ENCODE assay signal across 8 cellular contexts in genomic region chr6:138692978-138693909, GRCh38.
A peak's percentile ranks its signal among the peaks of the same experiment; 100 is the strongest.
DNase-seq lines count a peak whose midpoint lies in the region; ATAC-seq and TF ChIP-seq lines count a peak whose summit lies in the region.

No MANE protein-coding gene starts in this region.

- H3K23ac ChIP-seq in mesendoderm (ENCODE audit: low read length) = peak overlapping the region; percentile 97

- no peak for DNase-seq in BJ (ENCODE audit: low read depth)
- DNase-seq in NCI-H226 = peak; percentile 77
- DNase-seq in activated CD4-positive, alpha-beta T cell treated with anti-CD3 and anti-CD28 coated beads, Interleukin-2, amount 50 U/mL, for 48 hours = peak; percentile 33 to 42
- DNase-seq in epidermal melanocyte (ENCODE audit: insufficient read length, low spot score) = peak; percentile 74
- peak; percentile 93 for DNase-seq in mesendoderm

- no peaks in the 10 kb centered on the region for H3K36me3 Mint-ChIP-seq in stimulated activated naive CD8-positive, alpha-beta T cell treated with anti-CD3 and anti-CD28 coated beads, Interleukin-15, Interleukin-2, amounts not matched to agents 100 ng/mL and 50 ng/mL, for 24 hours (ENCODE audit: low read depth)

- peak overlapping the region; percentile 94 for H3K27ac ChIP-seq in mesendoderm (ENCODE audit: low read depth, low read length)

- no peak overlapping the region for H4K5ac ChIP-seq in mesendoderm (ENCODE audit: low read length)

- peak overlapping the region; percentile 91 for H3K9ac ChIP-seq in mesendoderm (ENCODE audit: low read length)

- H3K27me3 Mint-ChIP-seq in stimulated activated naive CD8-positive, alpha-beta T cell treated with anti-CD3 and anti-CD28 coated beads, Interleukin-15, Interleukin-2, amounts not matched to agents 100 ng/mL and 50 ng/mL, for 24 hours = peaks cover 44% of the 10 kb centered on the region

- no peaks in the 10 kb centered on the region for H3K9me3 Mint-ChIP-seq in stimulated activated naive CD8-positive, alpha-beta T cell treated with anti-CD3 and anti-CD28 coated beads, Interleukin-15, Interleukin-2, amounts not matched to agents 100 ng/mL and 50 ng/mL, for 24 hours

- peaks cover 11% of the 10 kb centered on the region for H3K4me1 Mint-ChIP-seq in stimulated activated naive CD8-positive, alpha-beta T cell treated with anti-CD3 and anti-CD28 coated beads, Interleukin-15, Interleukin-2, amounts not matched to agents 100 ng/mL and 50 ng/mL, for 24 hours (ENCODE audit: low read depth)

- H3K79me2 ChIP-seq in mesendoderm (ENCODE audit: control insufficient read depth, insufficient read depth, low read length) = peaks cover 22% of the 10 kb centered on the region

- H3K56ac ChIP-seq in mesendoderm (ENCODE audit: low read length) = peak overlapping the region; percentile 96

- H3K18ac ChIP-seq in mesendoderm (ENCODE audit: low read length) = peak overlapping the region; percentile 93

- H3K27ac Mint-ChIP-seq in stimulated activated naive CD8-positive, alpha-beta T cell treated with anti-CD3 and anti-CD28 coated beads, Interleukin-15, Interleukin-2, amounts not matched to agents 100 ng/mL and 50 ng/mL, for 24 hours = no peak overlapping the region

- H3K36me3 ChIP-seq in BJ (ENCODE audit: control insufficient read depth, insufficient read depth, low read length) (no peaks in the 10 kb centered on the region), mesendoderm (ENCODE audit: control insufficient read depth, insufficient read depth, low read length) (no peaks in the 10 kb centered on the region)

- peak overlapping the region; percentile 15 for H3K4me2 ChIP-seq in mesendoderm (ENCODE audit: low read length)

- peak overlapping the region; percentile 82 for H3K4me3 Mint-ChIP-seq in stimulated activated naive CD8-positive, alpha-beta T cell treated with anti-CD3 and anti-CD28 coated beads, Interleukin-15, Interleukin-2, amounts not matched to agents 100 ng/mL and 50 ng/mL, for 24 hours

- TF ChIP-seq CTCF in BJ (IDR thresholded peaks at IDR 0.05; ENCODE audit: insufficient read depth, low read depth, low read length) = no peak

- H2BK120ac ChIP-seq in mesendoderm (ENCODE audit: low read depth, low read length) = peak overlapping the region; percentile 33

- POLR2A ChIA-PET in BJ (lab: Charles Lee) = no interaction called here

- H3K79me1 ChIP-seq in mesendoderm (ENCODE audit: low read length) = peaks cover 4% of the 10 kb centered on the region

- H3K4me3 ChIP-seq in BJ (ENCODE audit: low read depth, low read length) = peak overlapping the region; percentile 58
- peak overlapping the region; percentile 79 for H3K4me3 ChIP-seq in mesendoderm (ENCODE audit: low read length)

- no peak overlapping the region for H2BK15ac ChIP-seq in mesendoderm (replicated peaks; ENCODE audit: low read depth)

- H4K8ac ChIP-seq in mesendoderm (ENCODE audit: low read depth, low read length) = no peak overlapping the region

- CTCF ChIA-PET in BJ (lab: Yijun Ruan, JAX) = interaction anchor here (0.7 to 4.0 kb wide), 21 partner anchors 8 to 470 kb away, joined by 3 to 44 read pairs (median 5); no protein-coding TSS in a partner anchor

- H3K4ac ChIP-seq in mesendoderm (ENCODE audit: low read depth, low read length) = peak overlapping the region; percentile 94

- H2BK5ac ChIP-seq in mesendoderm (ENCODE audit: low read length) = no peak overlapping the region

- no CpG with 5 or more reads among the region's 92 CpGs for WGBS in mesendoderm (ENCODE audit: extremely low coverage, insufficient coverage, low lambda C conversion rate)

- ATAC-seq in GM18873 (IDR thresholded peaks at IDR 0.05; ENCODE audit: low FRiP score, unreplicated experiment) (peak; percentile 33), HG03064 (IDR thresholded peaks at IDR 0.05; ENCODE audit: low read depth, unreplicated experiment) (peak; percentile 50)

- H3K4me1 ChIP-seq in mesendoderm (ENCODE audit: control insufficient read depth, low read depth, low read length) = no peaks in the 10 kb centered on the region

- no peak overlapping the region for H2AK5ac ChIP-seq in mesendoderm (ENCODE audit: low read length)

- H3K27me3 ChIP-seq in BJ (ENCODE audit: control insufficient read depth, insufficient read depth, low read length) (no peaks in the 10 kb centered on the region), mesendoderm (ENCODE audit: insufficient read depth, low read length, poor library complexity) (no peaks in the 10 kb centered on the region)
